10 cellular contexts compared by ENCODE assay signal in the genomic region with DNA sequence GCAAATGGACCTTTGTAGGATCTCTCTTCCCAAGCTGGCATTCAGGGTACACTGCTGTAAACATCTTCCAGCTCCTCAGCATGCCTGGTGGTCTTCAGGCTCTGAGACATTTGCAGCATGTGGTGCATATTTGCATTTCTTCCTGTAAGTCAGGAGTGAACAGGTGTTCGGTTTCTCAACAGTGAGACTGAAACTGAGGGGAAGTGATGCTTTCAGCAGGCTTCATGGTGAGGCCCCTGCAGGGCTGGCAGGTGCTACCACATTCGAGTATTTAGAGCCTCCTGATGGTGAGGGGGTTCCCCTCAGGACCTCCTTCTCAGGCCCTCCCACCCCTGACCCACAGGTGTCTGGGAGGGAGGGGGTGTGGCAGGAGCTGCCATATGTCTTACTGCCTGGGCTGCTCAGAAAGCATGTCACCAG. TPM values are rescaled to one million over a fixed set of nuclear protein-coding genes. Genes with fewer than 3 reads are reported as not detected.
A peak's percentile ranks its signal among the peaks of the same experiment; 100 is the strongest.
DNase-seq lines count a peak whose midpoint lies in the region; ATAC-seq and TF ChIP-seq lines count a peak whose summit lies in the region.
"Had no signal": no experiment of that assay in that cellular context is flagged by ENCODE, and none has a peak within 500 bp of the region (broad histone marks: within the 10 kb centered on the region; RNA-seq: fewer than 3 reads in every experiment).

No MANE protein-coding gene starts in this region.

- whole genome bisulfite sequencing in spleen, 5 donors, result 32 to 55% (median 40%) methylated on average over 2 of the region's 2 CpGs

- H3K36me3 ChIP-seq in spleen, result peaks cover 0 to 28% (median 0%) of the 10 kb centered on the region in 6 donors

- DNase-seq in NCI-H510A treated with DMSO at 0.1 percent for 48 hours (lab: John Stamatoyannopoulos, UW), result peak; percentile 53
- no peak for DNase-seq in NCI-H510A (lab: John Stamatoyannopoulos, UW)
- peak; percentile 92 for DNase-seq in NCI-H2171 (lab: John Stamatoyannopoulos, UW)
- peak; percentile 92 for DNase-seq in spleen
- DNase-seq in stimulated activated CD4-positive, alpha-beta T cell treated with anti-CD3 and anti-CD28 coated beads, Interleukin-2, amount 100 ng/mL, for 48 hours, result no peak
- no peak for DNase-seq in SIG-M5 treated with dmso at 0.1 percent for 504 hours (lab: John Stamatoyannopoulos, UW; ENCODE audit: unreplicated experiment)
- no peak for DNase-seq in GM03348 (ENCODE audit: low spot score)

- no peaks in the 10 kb centered on the region for H3K9me3 ChIP-seq in spleen

- peak overlapping the region in 2 of 8 donors; percentile 4 to 43 for H3K4me3 ChIP-seq in spleen

- peak; percentile 90 for ATAC-seq in HG02759 (IDR thresholded peaks at IDR 0.05; ENCODE audit: unreplicated experiment)

- peak overlapping the region; percentile 51 to 91 (median 79) for H3K27ac ChIP-seq in spleen

- H3K27me3 ChIP-seq in spleen (replicated peaks in 1 of 7), result no peaks in the 10 kb centered on the region

- peaks cover 0 to 40% (median 4%) of the 10 kb centered on the region in 6 donors for H3K4me1 ChIP-seq in spleen

- TF ChIP-seq POLR2A in spleen (IDR thresholded peaks at IDR 0.05), result peak in 1 of 3 donors; percentile 19

- intact Hi-C loops in spleen (cut with DNase I; ENCODE audit: low total_unique reads), result no loop called here

- peak in 3 of 11 experiments; percentile 7 to 19 (median 9) for TF ChIP-seq CTCF in spleen (IDR thresholded peaks at IDR 0.05 in 8 of 11, conservative IDR thresholded peaks at IDR 0.05 in 3 of 11)

RNA-seq across cellular contexts. Expression of a gene that starts 15.1 kb away (rescaled TPM):
- total RNA-seq in spleen, result 10 to 100 TPM in 5 of 7 donors, 1 to 10 TPM in 2; 8.2 to 55.2 (median 25.3) TPM
- polyA plus RNA-seq in spleen, result 10 to 100 TPM; 17.8 to 60.0 (median 31.5) TPM

RNA-seq across cellular contexts. Expression of a gene that starts 44.8 kb away (rescaled TPM):
- under 1 TPM in 2 of 7 donors, not detected in 5; 0.40 to 0.46 TPM for total RNA-seq in spleen
- polyA plus RNA-seq in spleen, result 1 to 10 TPM in 2 of 3 donors, under 1 TPM in 1; 0.90 to 3.0 (median 1.7) TPM
- total RNA-seq: M059J had no signal
- polyA plus RNA-seq: adipose tissue had no signal

Comparison
In these comparisons a context has a peak if more than half of its experiments do, and no peak if none do; other contexts are left out.
1. DNase-seq: peak in NCI-H510A treated with DMSO at 0.1 percent for 48 hours (single experiment), NCI-H2171 (single experiment) and spleen (single experiment); none in NCI-H510A (single experiment), stimulated activated CD4-positive, alpha-beta T cell treated with anti-CD3 and anti-CD28 coated beads, Interleukin-2, amount 100 ng/mL, for 48 hours (0 of 2), SIG-M5 treated with dmso at 0.1 percent for 504 hours (single experiment) and GM03348 (single experiment).